Comparison of ENCODE assay signal across 10 cellular contexts in the genomic region with DNA sequence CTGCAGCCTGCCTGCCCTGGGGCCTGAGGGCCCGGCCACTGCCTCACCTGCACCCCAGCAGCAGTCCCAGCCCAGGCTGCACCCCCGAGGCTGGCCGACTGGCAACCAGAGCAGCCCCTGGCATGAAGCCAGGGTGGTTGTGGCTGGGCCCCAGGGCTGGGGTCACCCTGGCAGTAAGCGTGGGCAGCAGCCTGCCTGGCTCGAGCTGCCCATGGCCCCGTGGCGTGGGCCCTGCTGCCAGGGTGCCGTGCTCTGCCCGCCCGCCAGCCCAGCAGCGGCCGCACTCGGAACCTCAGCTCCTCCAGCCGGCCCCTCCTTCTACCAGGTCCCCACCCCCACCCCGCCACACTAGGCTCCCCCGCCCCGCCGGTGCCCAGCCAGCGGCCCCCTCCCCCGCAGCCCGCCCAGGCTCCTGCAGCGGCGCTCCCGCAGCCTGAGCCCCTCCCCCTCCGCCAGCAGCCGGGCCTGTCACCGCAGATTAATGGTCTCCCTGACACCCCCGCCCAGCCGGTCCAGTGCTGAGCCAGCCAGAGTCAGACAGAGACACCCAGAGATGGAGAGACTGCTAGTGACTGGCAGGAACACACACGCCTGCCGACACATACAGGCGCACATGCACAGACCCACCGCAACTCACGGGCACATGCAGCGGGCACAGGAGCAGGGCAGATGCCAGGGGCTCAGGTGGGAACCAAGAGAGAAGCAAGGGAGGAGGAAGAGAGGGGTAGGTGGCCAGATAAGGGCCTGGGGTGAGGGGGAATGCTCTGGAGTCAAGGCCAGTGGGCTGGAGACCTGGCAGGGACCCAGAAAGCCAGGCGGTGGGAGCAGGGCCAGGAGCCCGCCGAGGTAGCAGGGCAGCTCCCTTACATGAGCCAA. TPM values are rescaled to one million over a fixed set of nuclear protein-coding genes. Genes with fewer than 3 reads are reported as not detected.
DNase-seq lines count a peak whose midpoint lies in the region; ATAC-seq and TF ChIP-seq lines count a peak whose summit lies in the region.
"Had no signal": no experiment of that assay in that cellular context is flagged by ENCODE, and none has a peak within 500 bp of the region (broad histone marks: within the 10 kb centered on the region; RNA-seq: fewer than 3 reads in every experiment).

No MANE protein-coding gene starts in this region.

- POLR2A ChIA-PET in CD8-positive, alpha-beta memory T cell (lab: Charles Lee) = no interaction called here

- H3K27me3 Mint-ChIP-seq in CD8-positive, alpha-beta memory T cell = peaks cover 29 to 40% of the 10 kb centered on the region in 2 donors
- H3K27me3 Mint-ChIP-seq in neural crest cell (ENCODE audit: low read depth) = no peaks in the 10 kb centered on the region
- no peaks in the 10 kb centered on the region for H3K27me3 Mint-ChIP-seq in osteocyte (ENCODE audit: unreplicated experiment)

- H3K27me3 ChIP-seq in CD8-positive, alpha-beta memory T cell (ENCODE audit: insufficient read depth, low read length, poor library complexity, severe bottlenecking) = peaks cover 7% of the 10 kb centered on the region
- peaks cover 0 to 5% (median 0%) of the 10 kb centered on the region in 4 donors for H3K27me3 ChIP-seq in esophagus muscularis mucosa

- intact Hi-C loops in esophagus muscularis mucosa (cut with DNase I) = loop anchor here (5.0 kb wide), 1 partner anchor 53 kb away; no protein-coding TSS in a partner anchor

- DNase-seq in CD8-positive, alpha-beta memory T cell = no peak
- peak; percentile 60 for DNase-seq in NCI-H446 treated with DMSO at 0.1 percent for 48 hours (lab: John Stamatoyannopoulos, UW)
- no peak for DNase-seq in esophagus muscularis mucosa (ENCODE audit: extremely low spot score)
- DNase-seq in neural crest cell (ENCODE audit: low read depth, low spot score) = no peak
- DNase-seq in HPDE6-E6E7 (ENCODE audit: extremely low spot score) = no peak
- no peak for DNase-seq in GM20000 (ENCODE audit: low spot score)
- no peak for DNase-seq in osteocyte (ENCODE audit: extremely low spot score, unreplicated experiment)

- CTCF ChIA-PET in CD8-positive, alpha-beta memory T cell (lab: Charles Lee) = no interaction called here

- H3K4me3 Mint-ChIP-seq in CD8-positive, alpha-beta memory T cell = no peak overlapping the region
- H3K4me3 Mint-ChIP-seq in neural crest cell (no peak overlapping the region), osteocyte (ENCODE audit: unreplicated experiment) (no peak overlapping the region)
- H3K4me3 Mint-ChIP-seq: activated T-helper 1 cell treated with anti-CD3 and anti-CD28 coated beads, Interleukin-12 subunit alpha, Interleukin-12 subunit beta, Interleukin-2, Interleukin-4 antibody, amounts not matched to agents 30 ng/mL and 10 ng/mL and 1 ng/mL, durations not matched to agents 14 hours and 24 hours and 36 hours; B cell had no signal

- peaks cover 3 to 14% (median 7%) of the 10 kb centered on the region in 3 donors for H3K4me1 Mint-ChIP-seq in CD8-positive, alpha-beta memory T cell
- H3K4me1 Mint-ChIP-seq in neural crest cell (peaks cover 13% of the 10 kb centered on the region), osteocyte (ENCODE audit: unreplicated experiment) (no peaks in the 10 kb centered on the region)
- H3K4me1 Mint-ChIP-seq: B cell had no signal

- no peak overlapping the region for H3K4me3 ChIP-seq in CD8-positive, alpha-beta memory T cell (ENCODE audit: low read length)
- H3K4me3 ChIP-seq in esophagus muscularis mucosa = peak overlapping the region; percentile 37 to 49 (median 44)

- no peak for TF ChIP-seq EP300 in esophagus muscularis mucosa (IDR thresholded peaks at IDR 0.05)

- H3K36me3 ChIP-seq in CD8-positive, alpha-beta memory T cell (ENCODE audit: insufficient read depth, low read length) = no peaks in the 10 kb centered on the region
- peaks cover 9 to 25% (median 16%) of the 10 kb centered on the region in 4 donors for H3K36me3 ChIP-seq in esophagus muscularis mucosa

- ATAC-seq in GM19324 (IDR thresholded peaks at IDR 0.05; ENCODE audit: low FRiP score, unreplicated experiment) = no peak

- H3K9me3 ChIP-seq in CD8-positive, alpha-beta memory T cell (ENCODE audit: low read length) = no peaks in the 10 kb centered on the region
- H3K9me3 ChIP-seq in esophagus muscularis mucosa = no peaks in the 10 kb centered on the region

- H3K9me3 Mint-ChIP-seq in CD8-positive, alpha-beta memory T cell = no peaks in the 10 kb centered on the region
- H3K9me3 Mint-ChIP-seq in neural crest cell (no peaks in the 10 kb centered on the region), osteocyte (ENCODE audit: unreplicated experiment) (no peaks in the 10 kb centered on the region)
- H3K9me3 Mint-ChIP-seq: activated T-helper 1 cell treated with anti-CD3 and anti-CD28 coated beads, Interleukin-12 subunit alpha, Interleukin-12 subunit beta, Interleukin-2, Interleukin-4 antibody, amounts not matched to agents 30 ng/mL and 10 ng/mL and 1 ng/mL, durations not matched to agents 14 hours and 24 hours and 36 hours had no signal

- peaks cover 0 to 3% (median 0%) of the 10 kb centered on the region in 3 donors for H3K36me3 Mint-ChIP-seq in CD8-positive, alpha-beta memory T cell
- H3K36me3 Mint-ChIP-seq in neural crest cell (ENCODE audit: low read depth) (no peaks in the 10 kb centered on the region), osteocyte (ENCODE audit: unreplicated experiment) (no peaks in the 10 kb centered on the region)

- no peak overlapping the region for H3K27ac Mint-ChIP-seq in CD8-positive, alpha-beta memory T cell
- H3K27ac Mint-ChIP-seq in neural crest cell (ENCODE audit: unreplicated experiment) (peak overlapping the region; percentile 89), osteocyte (ENCODE audit: unreplicated experiment) (no peak overlapping the region)
- H3K27ac Mint-ChIP-seq: activated T-helper 1 cell treated with anti-CD3 and anti-CD28 coated beads, Interleukin-12 subunit alpha, Interleukin-12 subunit beta, Interleukin-2, Interleukin-4 antibody, amounts not matched to agents 30 ng/mL and 10 ng/mL and 1 ng/mL, durations not matched to agents 14 hours and 24 hours and 36 hours; B cell had no signal

- peak overlapping the region; percentile 79 for H3K27ac ChIP-seq in CD8-positive, alpha-beta memory T cell (ENCODE audit: low read depth, low read length)
- H3K27ac ChIP-seq in esophagus muscularis mucosa (replicated peaks in 1 of 4) = peak overlapping the region; percentile 77 to 88 (median 84)

- TF ChIP-seq CTCF in esophagus muscularis mucosa (IDR thresholded peaks at IDR 0.05) (peak in 1 of 3 experiments; percentile 33), neural crest cell (conservative IDR thresholded peaks at IDR 0.05) (no peak), GM20000 (IDR thresholded peaks at IDR 0.05; ENCODE audit: extremely low read depth, missing control alignments) (no peak), osteocyte (IDR thresholded peaks at IDR 0.05) (no peak)

- 30% methylated on average over 10 of the region's 38 CpGs for WGBS in esophagus muscularis mucosa

- H3K4me1 ChIP-seq in CD8-positive, alpha-beta memory T cell (ENCODE audit: insufficient read depth, low read length) = no peaks in the 10 kb centered on the region
- H3K4me1 ChIP-seq in esophagus muscularis mucosa = peaks cover 47 to 69% (median 60%) of the 10 kb centered on the region in 4 donors

- TF ChIP-seq POLR2A in esophagus muscularis mucosa (IDR thresholded peaks at IDR 0.05; ENCODE audit: low read depth) = no peak

RNA-seq across cellular contexts. Expression of gene KCNH2, which starts 22.4 kb away (rescaled TPM):
- total RNA-seq in CD8-positive, alpha-beta memory T cell = under 1 TPM; 0.11 to 0.24 TPM
- polyA plus RNA-seq in CD8-positive, alpha-beta memory T cell = 0.63 TPM
- total RNA-seq in esophagus muscularis mucosa = 10 to 100 TPM; 29.8 to 71.7 (median 42.5) TPM
- 10.7 and 12.4 TPM in 2 replicates for total RNA-seq in neural crest cell
- not detected in 2 replicates for total RNA-seq in osteocyte

RNA-seq across cellular contexts. Expression of gene NOS3, which starts 35.1 kb away (rescaled TPM):
- 10 to 100 TPM in 1 of 2 experiments, 1 to 10 TPM in 1; 9.9 to 10.6 TPM for total RNA-seq in CD8-positive, alpha-beta memory T cell
- 5.2 TPM for polyA plus RNA-seq in CD8-positive, alpha-beta memory T cell
- total RNA-seq in esophagus muscularis mucosa = 10 to 100 TPM in 3 of 4 donors, 1 to 10 TPM in 1; 3.7 to 20.2 (median 16.2) TPM
- 6.1 and 7.4 TPM in 2 replicates for total RNA-seq in neural crest cell
- total RNA-seq in osteocyte = 0.73 TPM in 1 of 2 replicates, not detected in the other
